In the genomic region with DNA sequence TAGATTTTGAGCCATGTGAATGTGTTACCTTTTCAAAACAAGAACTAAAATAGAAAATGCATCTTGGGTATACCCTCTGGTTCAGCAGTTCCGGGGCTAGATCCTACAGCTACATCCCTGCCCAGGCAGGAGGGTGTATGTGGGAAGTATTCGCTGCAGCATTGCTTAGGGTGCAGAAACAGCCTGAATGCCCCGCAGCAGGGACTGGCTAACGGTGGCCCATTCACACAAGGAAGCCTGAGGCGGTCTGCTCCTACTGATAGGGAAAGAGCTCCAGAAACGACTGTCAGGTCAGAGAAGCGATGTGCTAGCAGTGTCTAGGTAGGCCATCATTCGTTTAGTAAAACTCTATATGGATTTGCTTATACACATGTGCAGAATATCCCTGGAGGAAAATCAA, we compare ENCODE assay signal across 1 cellular context.
TF ChIP-seq lines count a peak whose summit lies in the region.

No MANE protein-coding gene starts in this region.

TF ChIP-seq in HCT116, 20 proteins besides CTCF, POLR2A, EP300 and RAD21 (continued from another document):
- TF ChIP-seq, protein P1, sequence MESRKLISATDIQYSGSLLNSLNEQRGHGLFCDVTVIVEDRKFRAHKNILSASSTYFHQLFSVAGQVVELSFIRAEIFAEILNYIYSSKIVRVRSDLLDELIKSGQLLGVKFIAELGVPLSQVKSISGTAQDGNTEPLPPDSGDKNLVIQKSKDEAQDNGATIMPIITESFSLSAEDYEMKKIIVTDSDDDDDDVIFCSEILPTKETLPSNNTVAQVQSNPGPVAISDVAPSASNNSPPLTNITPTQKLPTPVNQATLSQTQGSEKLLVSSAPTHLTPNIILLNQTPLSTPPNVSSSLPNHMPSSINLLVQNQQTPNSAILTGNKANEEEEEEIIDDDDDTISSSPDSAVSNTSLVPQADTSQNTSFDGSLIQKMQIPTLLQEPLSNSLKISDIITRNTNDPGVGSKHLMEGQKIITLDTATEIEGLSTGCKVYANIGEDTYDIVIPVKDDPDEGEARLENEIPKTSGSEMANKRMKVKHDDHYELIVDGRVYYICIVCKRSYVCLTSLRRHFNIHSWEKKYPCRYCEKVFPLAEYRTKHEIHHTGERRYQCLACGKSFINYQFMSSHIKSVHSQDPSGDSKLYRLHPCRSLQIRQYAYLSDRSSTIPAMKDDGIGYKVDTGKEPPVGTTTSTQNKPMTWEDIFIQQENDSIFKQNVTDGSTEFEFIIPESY (IDR thresholded peaks at IDR 0.05; ENCODE audit: extremely low read depth, insufficient replicate concordance, low read length) = no peak
- no peak for TF ChIP-seq SP1 (IDR thresholded peaks at IDR 0.05; ENCODE audit: low read depth)
- no peak for TF ChIP-seq SIN3A (IDR thresholded peaks at IDR 0.05; ENCODE audit: low read depth)
- TF ChIP-seq POLR2AphosphoS5 (IDR thresholded peaks at IDR 0.05; ENCODE audit: low read depth, low read length) = no peak
- TF ChIP-seq TCF7L2 (IDR thresholded peaks at IDR 0.05; ENCODE audit: borderline replicate concordance, extremely low read depth, insufficient read depth, insufficient read length) = no peak
